In the genomic region with DNA sequence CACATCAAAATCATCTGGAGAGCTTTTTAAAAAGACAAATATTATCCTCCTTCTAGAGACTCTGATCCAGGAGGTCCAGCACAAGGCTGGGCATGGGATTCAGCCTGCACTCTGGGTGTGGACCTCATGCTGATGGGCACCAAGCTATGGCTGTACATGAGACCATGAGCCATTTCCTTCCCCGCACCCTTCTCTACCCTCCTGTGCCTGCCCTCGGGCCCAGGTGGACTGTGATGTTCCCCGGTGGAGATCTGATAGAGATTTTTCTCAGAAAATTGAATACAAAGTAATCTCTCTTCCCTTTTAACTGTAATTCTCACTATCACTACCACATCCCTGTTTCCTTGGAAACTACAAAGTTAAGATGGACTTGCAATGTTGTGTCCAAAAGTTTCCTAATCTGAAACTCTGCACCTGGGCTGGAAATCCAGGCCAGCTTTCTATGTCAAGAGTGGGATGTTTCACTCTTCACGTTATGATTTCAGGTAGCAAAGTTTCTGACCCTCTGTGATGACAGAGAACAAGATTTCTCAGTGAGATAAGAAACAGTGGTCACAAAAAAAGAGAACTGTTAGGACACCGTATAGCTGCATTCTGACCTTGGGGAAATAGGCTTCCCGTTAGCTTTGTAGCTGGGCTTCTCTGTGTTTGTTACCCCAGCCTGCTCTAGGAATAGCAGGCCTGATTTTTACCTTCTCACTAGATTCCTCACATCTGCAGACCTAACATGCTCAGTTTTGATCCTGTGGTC, we compare ENCODE assay signal across 1 cellular context.
TF ChIP-seq lines count a peak whose summit lies in the region.

No MANE protein-coding gene starts in this region.

TF ChIP-seq in WTC11, 78 proteins besides CTCF, POLR2A, EP300 and RAD21 (continued from another document):
- TF ChIP-seq, protein P1, sequence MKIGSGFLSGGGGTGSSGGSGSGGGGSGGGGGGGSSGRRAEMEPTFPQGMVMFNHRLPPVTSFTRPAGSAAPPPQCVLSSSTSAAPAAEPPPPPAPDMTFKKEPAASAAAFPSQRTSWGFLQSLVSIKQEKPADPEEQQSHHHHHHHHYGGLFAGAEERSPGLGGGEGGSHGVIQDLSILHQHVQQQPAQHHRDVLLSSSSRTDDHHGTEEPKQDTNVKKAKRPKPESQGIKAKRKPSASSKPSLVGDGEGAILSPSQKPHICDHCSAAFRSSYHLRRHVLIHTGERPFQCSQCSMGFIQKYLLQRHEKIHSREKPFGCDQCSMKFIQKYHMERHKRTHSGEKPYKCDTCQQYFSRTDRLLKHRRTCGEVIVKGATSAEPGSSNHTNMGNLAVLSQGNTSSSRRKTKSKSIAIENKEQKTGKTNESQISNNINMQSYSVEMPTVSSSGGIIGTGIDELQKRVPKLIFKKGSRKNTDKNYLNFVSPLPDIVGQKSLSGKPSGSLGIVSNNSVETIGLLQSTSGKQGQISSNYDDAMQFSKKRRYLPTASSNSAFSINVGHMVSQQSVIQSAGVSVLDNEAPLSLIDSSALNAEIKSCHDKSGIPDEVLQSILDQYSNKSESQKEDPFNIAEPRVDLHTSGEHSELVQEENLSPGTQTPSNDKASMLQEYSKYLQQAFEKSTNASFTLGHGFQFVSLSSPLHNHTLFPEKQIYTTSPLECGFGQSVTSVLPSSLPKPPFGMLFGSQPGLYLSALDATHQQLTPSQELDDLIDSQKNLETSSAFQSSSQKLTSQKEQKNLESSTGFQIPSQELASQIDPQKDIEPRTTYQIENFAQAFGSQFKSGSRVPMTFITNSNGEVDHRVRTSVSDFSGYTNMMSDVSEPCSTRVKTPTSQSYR (CRISPR knock-in tag; IDR thresholded peaks at IDR 0.05) = no peak
- TF ChIP-seq, protein P2, sequence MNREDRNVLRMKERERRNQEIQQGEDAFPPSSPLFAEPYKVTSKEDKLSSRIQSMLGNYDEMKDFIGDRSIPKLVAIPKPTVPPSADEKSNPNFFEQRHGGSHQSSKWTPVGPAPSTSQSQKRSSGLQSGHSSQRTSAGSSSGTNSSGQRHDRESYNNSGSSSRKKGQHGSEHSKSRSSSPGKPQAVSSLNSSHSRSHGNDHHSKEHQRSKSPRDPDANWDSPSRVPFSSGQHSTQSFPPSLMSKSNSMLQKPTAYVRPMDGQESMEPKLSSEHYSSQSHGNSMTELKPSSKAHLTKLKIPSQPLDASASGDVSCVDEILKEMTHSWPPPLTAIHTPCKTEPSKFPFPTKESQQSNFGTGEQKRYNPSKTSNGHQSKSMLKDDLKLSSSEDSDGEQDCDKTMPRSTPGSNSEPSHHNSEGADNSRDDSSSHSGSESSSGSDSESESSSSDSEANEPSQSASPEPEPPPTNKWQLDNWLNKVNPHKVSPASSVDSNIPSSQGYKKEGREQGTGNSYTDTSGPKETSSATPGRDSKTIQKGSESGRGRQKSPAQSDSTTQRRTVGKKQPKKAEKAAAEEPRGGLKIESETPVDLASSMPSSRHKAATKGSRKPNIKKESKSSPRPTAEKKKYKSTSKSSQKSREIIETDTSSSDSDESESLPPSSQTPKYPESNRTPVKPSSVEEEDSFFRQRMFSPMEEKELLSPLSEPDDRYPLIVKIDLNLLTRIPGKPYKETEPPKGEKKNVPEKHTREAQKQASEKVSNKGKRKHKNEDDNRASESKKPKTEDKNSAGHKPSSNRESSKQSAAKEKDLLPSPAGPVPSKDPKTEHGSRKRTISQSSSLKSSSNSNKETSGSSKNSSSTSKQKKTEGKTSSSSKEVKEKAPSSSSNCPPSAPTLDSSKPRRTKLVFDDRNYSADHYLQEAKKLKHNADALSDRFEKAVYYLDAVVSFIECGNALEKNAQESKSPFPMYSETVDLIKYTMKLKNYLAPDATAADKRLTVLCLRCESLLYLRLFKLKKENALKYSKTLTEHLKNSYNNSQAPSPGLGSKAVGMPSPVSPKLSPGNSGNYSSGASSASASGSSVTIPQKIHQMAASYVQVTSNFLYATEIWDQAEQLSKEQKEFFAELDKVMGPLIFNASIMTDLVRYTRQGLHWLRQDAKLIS (CRISPR knock-in tag; IDR thresholded peaks at IDR 0.05; ENCODE audit: borderline replicate concordance) = no peak
- TF ChIP-seq GABPB1 (CRISPR knock-in tag; IDR thresholded peaks at IDR 0.05) (no peak), TCF7 (CRISPR knock-in tag; IDR thresholded peaks at IDR 0.05; ENCODE audit: low read depth) (no peak), CBFB (CRISPR knock-in tag; IDR thresholded peaks at IDR 0.05; ENCODE audit: low read depth) (no peak), SMAD3 (CRISPR knock-in tag; IDR thresholded peaks at IDR 0.05; ENCODE audit: borderline replicate concordance) (no peak), OVOL2 (CRISPR knock-in tag; IDR thresholded peaks at IDR 0.05; ENCODE audit: borderline replicate concordance) (no peak), ZNF138 (CRISPR knock-in tag; conservative IDR thresholded peaks at IDR 0.05) (no peak), HMGA2 (CRISPR knock-in tag; IDR thresholded peaks at IDR 0.05) (no peak), ZNF219 (CRISPR knock-in tag; IDR thresholded peaks at IDR 0.05; ENCODE audit: borderline replicate concordance) (no peak)
- TF ChIP-seq, protein P3, sequence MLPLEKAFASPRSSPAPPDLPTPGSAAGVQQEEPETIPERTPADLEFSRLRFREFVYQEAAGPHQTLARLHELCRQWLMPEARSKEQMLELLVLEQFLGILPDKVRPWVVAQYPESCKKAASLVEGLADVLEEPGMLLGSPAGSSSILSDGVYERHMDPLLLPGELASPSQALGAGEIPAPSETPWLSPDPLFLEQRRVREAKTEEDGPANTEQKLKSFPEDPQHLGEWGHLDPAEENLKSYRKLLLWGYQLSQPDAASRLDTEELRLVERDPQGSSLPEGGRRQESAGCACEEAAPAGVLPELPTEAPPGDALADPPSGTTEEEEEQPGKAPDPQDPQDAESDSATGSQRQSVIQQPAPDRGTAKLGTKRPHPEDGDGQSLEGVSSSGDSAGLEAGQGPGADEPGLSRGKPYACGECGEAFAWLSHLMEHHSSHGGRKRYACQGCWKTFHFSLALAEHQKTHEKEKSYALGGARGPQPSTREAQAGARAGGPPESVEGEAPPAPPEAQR (CRISPR knock-in tag; IDR thresholded peaks at IDR 0.05) = no peak
TF ChIP-seq in WTC11: peak in this region for 0.
